Comparison of ENCODE assay signal across 17 cellular contexts in the genomic region with DNA sequence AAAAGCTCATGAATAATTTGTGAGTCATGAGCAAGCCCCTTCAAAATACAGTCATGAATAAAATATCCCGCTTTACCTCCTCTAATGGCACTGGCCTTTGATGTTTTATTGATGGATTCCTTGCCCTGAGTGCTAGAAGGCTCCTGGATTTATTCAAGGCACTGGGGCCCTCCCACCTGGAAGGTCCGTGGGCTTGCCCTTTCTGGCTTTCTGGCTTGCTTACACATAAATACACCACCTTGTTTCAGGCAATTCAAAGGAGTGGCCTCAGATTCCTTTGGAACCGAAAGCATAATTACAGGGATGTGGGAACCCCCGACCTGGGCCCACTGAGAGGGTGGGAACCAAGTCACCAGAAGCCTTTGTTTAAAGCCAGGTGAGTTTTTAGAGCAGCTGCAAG.
DNase-seq lines count a peak whose midpoint lies in the region; ATAC-seq and TF ChIP-seq lines count a peak whose summit lies in the region.
"Had no signal": no experiment of that assay in that cellular context is flagged by ENCODE, and none has a peak within 500 bp of the region (broad histone marks: within the 10 kb centered on the region; RNA-seq: fewer than 3 reads in every experiment).

No MANE protein-coding gene starts in this region.

- no peaks in the 10 kb centered on the region for H3K9me3 ChIP-seq in parathyroid adenoma (ENCODE audit: control insufficient read depth, low read length)
- H3K9me3 ChIP-seq: Peyer's patch, SJCRH30 had no signal

- no peak for ATAC-seq in HG03025 (IDR thresholded peaks at IDR 0.05; ENCODE audit: low FRiP score, unreplicated experiment)

- H3K27me3 ChIP-seq in H7 (ENCODE audit: control insufficient read depth, insufficient read depth, low read length) (no peaks in the 10 kb centered on the region), parathyroid adenoma (ENCODE audit: control insufficient read depth, insufficient read depth, low read length) (no peaks in the 10 kb centered on the region), brain microvascular endothelial cell (replicated peaks) (no peaks in the 10 kb centered on the region)
- H3K27me3 ChIP-seq: Peyer's patch, SJCRH30 had no signal

- H3K27ac ChIP-seq in parathyroid adenoma (no peak overlapping the region), brain microvascular endothelial cell (no peak overlapping the region)
- H3K27ac ChIP-seq: Peyer's patch, SJCRH30 had no signal

- H3K4me3 ChIP-seq in H7 (ENCODE audit: insufficient read depth, low read depth, low read length): no peak overlapping the region
- H3K4me3 ChIP-seq in parathyroid adenoma (ENCODE audit: low read depth, low read length): no peak overlapping the region
- no peak overlapping the region for H3K4me3 ChIP-seq in brain microvascular endothelial cell (ENCODE audit: low read depth, low read length)
- H3K4me3 ChIP-seq: Peyer's patch, SJCRH30 had no signal

- H3K4me1 ChIP-seq in parathyroid adenoma: no peaks in the 10 kb centered on the region
- H3K4me1 ChIP-seq: Peyer's patch, SJCRH30 had no signal

- H3K4me2 ChIP-seq in parathyroid adenoma (ENCODE audit: low read length): no peak overlapping the region

- no peaks in the 10 kb centered on the region for H3K36me3 ChIP-seq in H7 (replicated peaks; ENCODE audit: control insufficient read depth, insufficient read depth, low read length)
- H3K36me3 ChIP-seq in parathyroid adenoma (ENCODE audit: control insufficient read depth, insufficient read depth, low read length): no peaks in the 10 kb centered on the region
- no peaks in the 10 kb centered on the region for H3K36me3 ChIP-seq in brain microvascular endothelial cell (replicated peaks)
- H3K36me3 ChIP-seq: Peyer's patch, SJCRH30 had no signal

- in situ Hi-C loops in brain microvascular endothelial cell (cut with HindIII; ENCODE audit: low pct_ligation_motif_present, low sequenced_read_pairs): no loop called here

- TF ChIP-seq CTCF in parathyroid adenoma (IDR thresholded peaks at IDR 0.05) (no peak), brain microvascular endothelial cell (IDR thresholded peaks at IDR 0.05; ENCODE audit: low read depth, low read length, missing control alignments) (no peak)

- H3K79me2 ChIP-seq in parathyroid adenoma: no peaks in the 10 kb centered on the region

- no peak overlapping the region for H3K9ac ChIP-seq in parathyroid adenoma

- peak; percentile 19 for DNase-seq in H7
- peak; percentile 40 for DNase-seq in NCI-H2081 treated with DMSO at 0.1 percent for 48 hours (lab: John Stamatoyannopoulos, UW)
- peak; percentile 8 for DNase-seq in astrocyte of the hippocampus (ENCODE audit: low read depth, low spot score)
- DNase-seq in brain microvascular endothelial cell: no peak
- no peak for DNase-seq in D341Med (ENCODE audit: low spot score)
- DNase-seq: CD4-positive, CD25-positive, alpha-beta regulatory T cell; DND-41; H9; KG1; NCI-H146; NCI-H2029; NCI-H2171 treated with DMSO at 0.1 percent for 48 hours; NCI-H510A; Peyer's patch; SJCRH30 had no signal

- H2AFZ ChIP-seq in parathyroid adenoma: peak overlapping the region; percentile 46

Comparison
In these comparisons a context has a peak if more than half of its experiments do, and no peak if none do; other contexts are left out.
1. DNase-seq: peak in H7 (single experiment), NCI-H2081 treated with DMSO at 0.1 percent for 48 hours (single experiment) and astrocyte of the hippocampus (single experiment); none in brain microvascular endothelial cell (single experiment) and D341Med (single experiment).